17 cellular contexts compared by ENCODE assay signal in the genomic region with DNA sequence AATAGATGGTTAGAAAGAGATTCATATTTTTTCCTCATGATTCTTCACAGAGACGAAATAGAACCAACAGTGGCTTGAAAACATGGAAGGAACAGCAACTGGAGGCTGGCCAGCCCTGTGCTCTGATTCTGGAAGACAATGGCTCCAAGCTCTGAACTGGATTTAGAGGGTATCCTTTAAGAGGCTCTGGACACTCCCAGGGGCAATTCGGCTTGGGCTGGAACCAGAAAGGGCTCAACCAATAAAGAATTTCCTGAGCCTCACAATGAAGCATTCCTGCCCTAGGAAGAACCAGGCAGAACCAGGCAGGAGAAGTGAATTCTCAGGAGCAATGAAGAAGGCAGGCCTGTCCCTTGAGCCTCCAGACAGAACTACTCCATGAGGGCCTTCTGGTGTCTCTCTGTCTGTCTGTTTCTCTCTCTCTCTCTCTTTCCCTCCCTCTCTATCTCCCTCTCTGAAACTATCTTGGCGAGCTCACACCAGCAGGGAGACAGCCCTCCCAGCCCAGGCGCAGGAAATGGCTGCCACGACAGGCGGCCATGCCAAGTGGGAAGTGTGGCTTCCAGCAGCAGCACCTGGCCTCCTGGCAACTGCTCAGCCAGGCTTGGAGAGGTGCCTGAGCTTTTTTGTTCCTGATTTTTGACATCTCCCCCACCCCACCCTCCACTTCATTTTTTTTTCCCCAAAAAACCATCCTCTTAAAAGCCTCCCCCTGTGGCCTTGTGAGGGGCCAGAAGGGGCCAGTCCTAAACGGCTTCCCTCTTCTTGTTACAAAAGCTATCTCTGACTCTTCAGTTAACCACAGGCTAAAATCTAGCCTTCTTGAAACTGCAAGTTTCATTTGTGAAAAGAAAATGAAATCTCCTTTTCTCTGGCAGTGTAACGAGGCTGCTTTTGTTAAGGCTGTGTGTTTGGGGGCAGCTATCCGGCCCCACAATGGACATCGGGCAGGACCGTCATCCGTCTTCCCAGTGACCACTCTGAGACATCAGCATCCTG.
DNase-seq lines count a peak whose midpoint lies in the region; ATAC-seq and TF ChIP-seq lines count a peak whose summit lies in the region.
"Had no signal": no experiment of that assay in that cellular context is flagged by ENCODE, and none has a peak within 500 bp of the region (broad histone marks: within the 10 kb centered on the region; RNA-seq: fewer than 3 reads in every experiment).

No MANE protein-coding gene starts in this region.

- ATAC-seq in GM19025 (IDR thresholded peaks at IDR 0.05; ENCODE audit: low read depth, unreplicated experiment) (peak; percentile 74), GM21786 (IDR thresholded peaks at IDR 0.05; ENCODE audit: unreplicated experiment) (peak; percentile 81), HG03442 (IDR thresholded peaks at IDR 0.05; ENCODE audit: unreplicated experiment) (peak; percentile 71)
- ATAC-seq: gastrocnemius medialis had no signal

- no peak overlapping the region for H3K27ac ChIP-seq in BLaER1
- H3K27ac ChIP-seq: ascending aorta, gastrocnemius medialis, prostate gland, uterus had no signal

- H3K4me2 ChIP-seq in BLaER1 = peak overlapping the region; percentile 16; the same call in 1 of the 2 replicates

- H3K9ac ChIP-seq in BLaER1 = no peak overlapping the region

- H4K20me1 ChIP-seq in BLaER1 = no peaks in the 10 kb centered on the region

- H3K9me3 ChIP-seq in BLaER1 = no peaks in the 10 kb centered on the region
- H3K9me3 ChIP-seq: ascending aorta, gastrocnemius medialis, prostate gland, uterus had no signal

- H3K4me3 ChIP-seq in BLaER1 = no peak overlapping the region
- no peak overlapping the region for H3K4me3 ChIP-seq in foreskin fibroblast (ENCODE audit: low read depth in 1 of 2, low read length in 2 of 2)
- H3K4me3 ChIP-seq: ascending aorta, gastrocnemius medialis, prostate gland, uterus had no signal

- DNase-seq in activated naive CD4-positive, alpha-beta T cell (lab: John Stamatoyannopoulos, UW) = no peak
- no peak for DNase-seq in foreskin fibroblast
- no peak for DNase-seq in DMS79 (lab: John Stamatoyannopoulos, UW)
- no peak for DNase-seq in NCI-H2196 treated with DMSO at 0.1 percent for 48 hours (lab: John Stamatoyannopoulos, UW; ENCODE audit: unreplicated experiment)
- DNase-seq: activated CD4-positive, CD25-positive, alpha-beta regulatory T cell treated with anti-CD3 and anti-CD28 coated beads, Interleukin-2, amount 50 U/mL, for 72 hours; activated T-cell treated with anti-CD3 and anti-CD28 coated beads, Interleukin-2, amount 50 U/mL, for 48 hours; effector CD4-positive, alpha-beta T cell; gastrocnemius medialis; stimulated activated CD4-positive, alpha-beta T cell treated with anti-CD3 and anti-CD28 coated beads, Interleukin-1b, Interleukin-23, amount 100 ng/mL, for 48 hours; SW 1271; uterus had no signal

- no peaks in the 10 kb centered on the region for H3K27me3 ChIP-seq in BLaER1
- H3K27me3 ChIP-seq: ascending aorta, gastrocnemius medialis, uterus had no signal

- no peaks in the 10 kb centered on the region for H3K36me3 ChIP-seq in BLaER1
- H3K36me3 ChIP-seq: ascending aorta, gastrocnemius medialis, prostate gland, uterus had no signal

- no peak for TF ChIP-seq CTCF in foreskin fibroblast (IDR thresholded peaks at IDR 0.05; ENCODE audit: low read depth, low read length)

- H3K4me1 ChIP-seq in BLaER1 = peaks cover 22% of the 10 kb centered on the region
- H3K4me1 ChIP-seq: ascending aorta, gastrocnemius medialis, prostate gland, uterus had no signal
